In the genomic region with DNA sequence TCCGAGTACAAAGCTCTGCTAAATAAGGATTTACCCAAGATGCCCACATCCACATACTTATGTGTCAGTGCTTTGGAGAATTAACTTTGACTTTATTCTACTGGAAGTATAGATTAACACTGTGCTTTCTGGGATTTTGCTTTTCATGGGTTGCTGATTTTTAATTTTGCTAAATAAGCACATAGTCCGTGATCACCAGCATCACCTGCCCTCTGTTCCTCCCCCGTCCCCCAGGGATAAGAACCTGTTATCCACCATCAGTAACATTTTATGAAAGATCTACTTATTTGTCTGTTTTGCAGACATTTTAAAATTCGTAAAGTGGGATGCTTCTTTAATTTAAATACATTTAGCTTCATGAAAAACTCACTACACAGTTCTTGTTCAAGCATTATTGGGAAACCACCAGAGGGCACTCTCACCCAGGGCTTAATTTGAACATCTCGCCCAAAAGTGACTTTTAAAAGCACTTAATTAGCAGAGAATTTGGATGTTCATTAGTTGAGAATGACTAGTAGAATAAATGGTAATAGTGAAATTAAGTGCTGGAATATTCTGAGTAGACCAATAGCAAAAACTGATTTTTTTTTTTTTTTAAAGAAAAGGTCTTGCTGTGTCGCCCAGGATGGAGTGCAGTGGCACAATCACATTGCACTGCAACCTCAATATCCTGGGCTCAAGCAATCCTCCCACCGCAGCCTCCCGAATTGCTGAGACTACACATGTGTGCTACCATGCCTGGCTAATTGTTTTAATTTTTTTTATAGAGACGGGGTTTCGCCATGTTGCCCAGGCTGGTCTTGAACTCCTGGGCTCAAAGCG, we compare ENCODE assay signal across 8 cellular contexts. TPM values are rescaled to one million over a fixed set of nuclear protein-coding genes. Genes with fewer than 3 reads are reported as not detected.
DNase-seq lines count a peak whose midpoint lies in the region; ATAC-seq, FAIRE-seq and TF ChIP-seq lines count a peak whose summit lies in the region.

No MANE protein-coding gene starts in this region.

- no peak overlapping the region for H3K9ac ChIP-seq in endothelial cell of umbilical vein (replicated peaks; ENCODE audit: extremely low read depth, insufficient read depth, low read length)

- no peaks in the 10 kb centered on the region for H3K9me3 ChIP-seq in endothelial cell of umbilical vein (replicated peaks; ENCODE audit: control insufficient read depth, insufficient read depth, low read length)

- peak; percentile 32 to 36 for DNase-seq in activated CD8-positive, alpha-beta memory T cell treated with anti-CD3 and anti-CD28 coated beads for 1 hour (ENCODE audit: extremely low read depth in 1 of 2, low read depth in 1 of 2)
- no peak for DNase-seq in activated CD8-positive, alpha-beta memory T cell treated with anti-CD3 and anti-CD28 coated beads, Interleukin-2, amount 50 U/mL, for 48 hours
- DNase-seq in NCI-H446 treated with DMSO at 0.1 percent for 48 hours (lab: John Stamatoyannopoulos, UW) (peak; percentile 16), endothelial cell of umbilical vein (ENCODE audit: low read depth, low spot score) (peak; percentile 57), osteocyte (ENCODE audit: extremely low spot score, unreplicated experiment) (no peak), urothelium cell line (ENCODE audit: low spot score) (peak; percentile 6)
- peak; percentile 72 for DNase-seq in activated CD8-positive, alpha-beta T cell treated with anti-CD3 and anti-CD28 coated beads for 36 hours

- peaks cover 0 to 7% of the 10 kb centered on the region in 2 experiments for H3K36me3 ChIP-seq in endothelial cell of umbilical vein (ENCODE audit: control insufficient read depth in 2 of 2, extremely low read depth in 1 of 2, insufficient read depth in 2 of 2, low read length in 2 of 2)

- CTCF ChIA-PET in activated CD8-positive, alpha-beta T cell treated with anti-CD3 and anti-CD28 coated beads for 36 hours (lab: Charles Lee) = interaction anchor here (0.6 to 8.0 kb wide), 59 partner anchors 9 to 632 kb away, joined by 3 to 188 read pairs (median 5); a partner anchor contains a TSS
- CTCF ChIA-PET in endothelial cell of umbilical vein (lab: Charles Lee) = interaction anchor here (0.6 to 6.8 kb wide), 57 partner anchors 8 to 1032 kb away, joined by 3 to 487 read pairs (median 5); a partner anchor contains a TSS

- intact Hi-C loops in activated CD8-positive, alpha-beta T cell treated with anti-CD3 and anti-CD28 coated beads for 36 hours (cut with micrococcal nuclease) = loop anchor here (2.0 to 5.0 kb wide), 2 partner anchors 69 to 600 kb away; a partner anchor contains a TSS
- intact Hi-C loops in endothelial cell of umbilical vein (cut with micrococcal nuclease) = loop anchor here (2.0 kb wide), 5 partner anchors 68 to 476 kb away; a partner anchor contains a TSS

- no peaks in the 10 kb centered on the region for H3K79me2 ChIP-seq in endothelial cell of umbilical vein (ENCODE audit: control insufficient read depth, insufficient read depth, low read length)

- no TSS peak for BruUV-seq in endothelial cell of umbilical vein (replicated peaks; lab: Mats Ljungman, UMichigan)

- no peaks in the 10 kb centered on the region for H3K9me1 ChIP-seq in endothelial cell of umbilical vein (replicated peaks; ENCODE audit: control insufficient read depth, extremely low read depth, insufficient read depth, low read length)

- dilution Hi-C loops in endothelial cell of umbilical vein (cut with MboI; ENCODE audit: extremely low pct_ligation_motif_present, low sequenced_read_pairs) = no loop called here

- peak; percentile 34 for ATAC-seq in activated CD8-positive, alpha-beta T cell treated with anti-CD3 and anti-CD28 coated beads for 36 hours
- no peak for ATAC-seq in HG03565 (IDR thresholded peaks at IDR 0.05; ENCODE audit: unreplicated experiment)

- peak; percentile 87 for TF ChIP-seq CTCF in activated CD8-positive, alpha-beta T cell treated with anti-CD3 and anti-CD28 coated beads for 36 hours (IDR thresholded peaks at IDR 0.05)
- TF ChIP-seq CTCF in endothelial cell of umbilical vein (IDR thresholded peaks at IDR 0.05; ENCODE audit: extremely low read depth in 1 of 2, insufficient read depth in 1 of 2, low read depth in 1 of 2, low read length in 2 of 2) = peak; percentile 55 to 60
- peak; percentile 88 for TF ChIP-seq CTCF in osteocyte (IDR thresholded peaks at IDR 0.05)

- H3K4me2 ChIP-seq in endothelial cell of umbilical vein (ENCODE audit: insufficient read depth, low read length) = no peak overlapping the region

- no peaks in the 10 kb centered on the region for H4K20me1 ChIP-seq in endothelial cell of umbilical vein (replicated peaks; ENCODE audit: control insufficient read depth, extremely low read depth, insufficient read depth, low read length)

- FAIRE-seq in endothelial cell of umbilical vein (lab: Jason Lieb, UNC) (peak; percentile 62), urothelium cell line (lab: Jason Lieb, UNC) (no peak)

- no peak overlapping the region for H3K27ac Mint-ChIP-seq in activated CD8-positive, alpha-beta T cell treated with anti-CD3 and anti-CD28 coated beads for 36 hours
- H3K27ac Mint-ChIP-seq in osteocyte (ENCODE audit: unreplicated experiment) = no peak overlapping the region

- POLR2A ChIA-PET in activated CD8-positive, alpha-beta T cell treated with anti-CD3 and anti-CD28 coated beads for 36 hours (lab: Charles Lee) = interaction anchor here (1.0 to 1.5 kb wide), 2 partner anchors 598 to 600 kb away, joined by 4 to 7 read pairs; no protein-coding TSS in a partner anchor
- POLR2A ChIA-PET in endothelial cell of umbilical vein (lab: Charles Lee) = no interaction called here

- H3K4me3 ChIP-seq in endothelial cell of umbilical vein (replicated peaks in 1 of 3; ENCODE audit: insufficient read depth in 1 of 3, low read depth in 1 of 3, low read length in 3 of 3) = no peak overlapping the region

- no peak overlapping the region for H2AFZ ChIP-seq in endothelial cell of umbilical vein (ENCODE audit: low read depth, low read length)

- peaks cover 12% of the 10 kb centered on the region for H3K4me1 Mint-ChIP-seq in activated CD8-positive, alpha-beta T cell treated with anti-CD3 and anti-CD28 coated beads for 36 hours (ENCODE audit: low read depth)
- peaks cover 5% of the 10 kb centered on the region for H3K4me1 Mint-ChIP-seq in osteocyte (ENCODE audit: unreplicated experiment)

- no peaks in the 10 kb centered on the region for H3K9me3 Mint-ChIP-seq in activated CD8-positive, alpha-beta T cell treated with anti-CD3 and anti-CD28 coated beads for 36 hours
- H3K9me3 Mint-ChIP-seq in osteocyte (ENCODE audit: unreplicated experiment) = no peaks in the 10 kb centered on the region

- TF ChIP-seq POLR2A in endothelial cell of umbilical vein (IDR thresholded peaks at IDR 0.05; ENCODE audit: low read depth, low read length) = no peak

- no peaks in the 10 kb centered on the region for H3K4me1 ChIP-seq in endothelial cell of umbilical vein (ENCODE audit: control insufficient read depth, extremely low read depth, insufficient read depth, low read length)

- H3K27ac ChIP-seq in endothelial cell of umbilical vein (ENCODE audit: insufficient read depth, low read depth, low read length) = no peak overlapping the region

- H3K27me3 Mint-ChIP-seq in activated CD8-positive, alpha-beta T cell treated with anti-CD3 and anti-CD28 coated beads for 36 hours = no peaks in the 10 kb centered on the region
- H3K27me3 Mint-ChIP-seq in osteocyte (ENCODE audit: unreplicated experiment) = no peaks in the 10 kb centered on the region

- peaks cover 8% of the 10 kb centered on the region for H3K36me3 Mint-ChIP-seq in activated CD8-positive, alpha-beta T cell treated with anti-CD3 and anti-CD28 coated beads for 36 hours (ENCODE audit: low read depth)
- H3K36me3 Mint-ChIP-seq in osteocyte (ENCODE audit: unreplicated experiment) = peaks cover 13% of the 10 kb centered on the region

- H3K27me3 ChIP-seq in endothelial cell of umbilical vein (ENCODE audit: control insufficient read depth in 2 of 2, insufficient read depth in 2 of 2, low read length in 2 of 2) = no peaks in the 10 kb centered on the region

- no peak overlapping the region for H3K4me3 Mint-ChIP-seq in activated CD8-positive, alpha-beta T cell treated with anti-CD3 and anti-CD28 coated beads for 36 hours
- no peak overlapping the region for H3K4me3 Mint-ChIP-seq in osteocyte (ENCODE audit: unreplicated experiment)

TF ChIP-seq in endothelial cell of umbilical vein, 7 proteins besides CTCF, POLR2A, EP300 and RAD21:
- TF ChIP-seq POLR2AphosphoS5 (IDR thresholded peaks at IDR 0.05; ENCODE audit: insufficient read depth, low read depth, low read length) (no peak), JUN (IDR thresholded peaks at IDR 0.05; ENCODE audit: borderline replicate concordance, insufficient read depth, insufficient read length, low read depth) (no peak), FOS (IDR thresholded peaks at IDR 0.05; ENCODE audit: borderline replicate concordance, insufficient read depth, low read length) (no peak), MYC (IDR thresholded peaks at IDR 0.05; ENCODE audit: low read depth, low read length) (no peak), GATA2 (IDR thresholded peaks at IDR 0.05; ENCODE audit: insufficient read depth, insufficient read length, low read depth, low read length) (no peak), EZH2 (IDR thresholded peaks at IDR 0.05; ENCODE audit: borderline replicate concordance, low read depth, low read length, severe bottlenecking) (no peak)
- TF ChIP-seq, protein P1, sequence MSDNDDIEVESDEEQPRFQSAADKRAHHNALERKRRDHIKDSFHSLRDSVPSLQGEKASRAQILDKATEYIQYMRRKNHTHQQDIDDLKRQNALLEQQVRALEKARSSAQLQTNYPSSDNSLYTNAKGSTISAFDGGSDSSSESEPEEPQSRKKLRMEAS (IDR thresholded peaks at IDR 0.05; ENCODE audit: insufficient read depth, insufficient read length) = no peak

RNA-seq across cellular contexts. Expression of a gene that starts 35.7 kb away (rescaled TPM):
- 10 to 100 TPM; 85.6 to 87.6 TPM for total RNA-seq in activated CD8-positive, alpha-beta T cell treated with anti-CD3 and anti-CD28 coated beads for 36 hours
- total RNA-seq in endothelial cell of umbilical vein (58.0 and 61.2 TPM in 2 replicates), osteocyte (52.2 and 55.8 TPM in 2 replicates)
- 29.4 and 38.5 TPM in 2 replicates for polyA plus RNA-seq in endothelial cell of umbilical vein
- 50.4 and 57.9 TPM in 2 replicates for polyA plus RNA-seq in endothelial cell of umbilical vein (2011; cell fraction: cytosol; rRNA removed)
- 34.6 and 44.1 TPM in 2 replicates for polyA plus RNA-seq in endothelial cell of umbilical vein (2011; cell fraction: nucleus; rRNA removed)
- 72.5 and 77.2 TPM in 2 replicates for polyA plus RNA-seq in endothelial cell of umbilical vein (2012)
- polyA minus RNA-seq in endothelial cell of umbilical vein = 30.6 and 31.9 TPM in 2 replicates
- polyA minus RNA-seq in endothelial cell of umbilical vein (2011; cell fraction: cytosol; rRNA and poly(A)+ RNA removed) = 20.5 TPM
- 26.4 and 44.3 TPM in 2 replicates for polyA minus RNA-seq in endothelial cell of umbilical vein (2011; cell fraction: nucleus; rRNA and poly(A)+ RNA removed)

Comparison
In these comparisons a context has a peak if more than half of its experiments do, and no peak if none do; other contexts are left out.
1. DNase-seq: peak in activated CD8-positive, alpha-beta memory T cell treated with anti-CD3 and anti-CD28 coated beads for 1 hour (2 of 2), NCI-H446 treated with DMSO at 0.1 percent for 48 hours (single experiment), activated CD8-positive, alpha-beta T cell treated with anti-CD3 and anti-CD28 coated beads for 36 hours (single experiment), endothelial cell of umbilical vein (single experiment) and urothelium cell line (single experiment); none in activated CD8-positive, alpha-beta memory T cell treated with anti-CD3 and anti-CD28 coated beads, Interleukin-2, amount 50 U/mL, for 48 hours (single experiment) and osteocyte (single experiment).
2. Peak in every context shown above with its lines, with median percentiles within 50 percentile points of each other: CTCF ChIP-seq.